ENCODE assay signal across 1 cellular context in the genomic region with DNA sequence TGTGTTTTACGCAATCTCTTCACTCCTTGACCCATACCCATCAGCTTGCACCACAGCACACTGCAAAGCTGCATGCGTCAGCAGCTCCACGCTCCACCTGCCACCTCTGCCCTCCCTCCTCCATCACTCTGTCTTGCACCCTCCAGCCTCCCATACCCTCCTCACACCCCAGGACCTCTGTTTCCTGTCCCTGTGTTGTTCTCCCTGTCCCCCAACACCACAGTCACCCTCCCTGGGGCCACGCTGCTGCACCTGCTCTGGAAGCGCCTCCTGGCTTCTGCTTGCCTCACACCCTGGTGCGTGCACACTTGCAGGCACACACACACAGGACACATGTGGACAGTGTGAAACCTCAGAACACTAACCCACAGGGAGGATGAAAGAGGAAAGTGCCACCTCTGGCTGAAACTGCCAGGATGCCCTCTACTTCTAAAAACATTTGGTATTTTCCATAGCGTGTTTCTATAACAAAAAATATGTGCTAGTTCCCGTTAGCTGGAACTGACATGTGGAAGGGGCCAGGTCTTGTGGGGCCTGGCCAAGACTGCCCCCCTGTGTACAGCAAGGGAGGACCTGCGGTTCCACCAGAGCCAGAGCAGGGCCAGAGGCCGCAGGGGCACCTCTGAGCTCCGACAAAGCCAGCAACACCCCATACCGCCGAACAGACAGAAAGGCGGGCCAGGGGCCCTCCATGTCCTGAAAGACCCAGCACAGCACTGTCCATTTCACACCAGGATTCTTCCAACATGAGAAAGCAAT.
TF ChIP-seq lines count a peak whose summit lies in the region.

No MANE protein-coding gene starts in this region.

TF ChIP-seq in K562, 482 proteins besides CTCF, POLR2A, EP300 and RAD21 (continued from another document):
- TF ChIP-seq, protein P1, sequence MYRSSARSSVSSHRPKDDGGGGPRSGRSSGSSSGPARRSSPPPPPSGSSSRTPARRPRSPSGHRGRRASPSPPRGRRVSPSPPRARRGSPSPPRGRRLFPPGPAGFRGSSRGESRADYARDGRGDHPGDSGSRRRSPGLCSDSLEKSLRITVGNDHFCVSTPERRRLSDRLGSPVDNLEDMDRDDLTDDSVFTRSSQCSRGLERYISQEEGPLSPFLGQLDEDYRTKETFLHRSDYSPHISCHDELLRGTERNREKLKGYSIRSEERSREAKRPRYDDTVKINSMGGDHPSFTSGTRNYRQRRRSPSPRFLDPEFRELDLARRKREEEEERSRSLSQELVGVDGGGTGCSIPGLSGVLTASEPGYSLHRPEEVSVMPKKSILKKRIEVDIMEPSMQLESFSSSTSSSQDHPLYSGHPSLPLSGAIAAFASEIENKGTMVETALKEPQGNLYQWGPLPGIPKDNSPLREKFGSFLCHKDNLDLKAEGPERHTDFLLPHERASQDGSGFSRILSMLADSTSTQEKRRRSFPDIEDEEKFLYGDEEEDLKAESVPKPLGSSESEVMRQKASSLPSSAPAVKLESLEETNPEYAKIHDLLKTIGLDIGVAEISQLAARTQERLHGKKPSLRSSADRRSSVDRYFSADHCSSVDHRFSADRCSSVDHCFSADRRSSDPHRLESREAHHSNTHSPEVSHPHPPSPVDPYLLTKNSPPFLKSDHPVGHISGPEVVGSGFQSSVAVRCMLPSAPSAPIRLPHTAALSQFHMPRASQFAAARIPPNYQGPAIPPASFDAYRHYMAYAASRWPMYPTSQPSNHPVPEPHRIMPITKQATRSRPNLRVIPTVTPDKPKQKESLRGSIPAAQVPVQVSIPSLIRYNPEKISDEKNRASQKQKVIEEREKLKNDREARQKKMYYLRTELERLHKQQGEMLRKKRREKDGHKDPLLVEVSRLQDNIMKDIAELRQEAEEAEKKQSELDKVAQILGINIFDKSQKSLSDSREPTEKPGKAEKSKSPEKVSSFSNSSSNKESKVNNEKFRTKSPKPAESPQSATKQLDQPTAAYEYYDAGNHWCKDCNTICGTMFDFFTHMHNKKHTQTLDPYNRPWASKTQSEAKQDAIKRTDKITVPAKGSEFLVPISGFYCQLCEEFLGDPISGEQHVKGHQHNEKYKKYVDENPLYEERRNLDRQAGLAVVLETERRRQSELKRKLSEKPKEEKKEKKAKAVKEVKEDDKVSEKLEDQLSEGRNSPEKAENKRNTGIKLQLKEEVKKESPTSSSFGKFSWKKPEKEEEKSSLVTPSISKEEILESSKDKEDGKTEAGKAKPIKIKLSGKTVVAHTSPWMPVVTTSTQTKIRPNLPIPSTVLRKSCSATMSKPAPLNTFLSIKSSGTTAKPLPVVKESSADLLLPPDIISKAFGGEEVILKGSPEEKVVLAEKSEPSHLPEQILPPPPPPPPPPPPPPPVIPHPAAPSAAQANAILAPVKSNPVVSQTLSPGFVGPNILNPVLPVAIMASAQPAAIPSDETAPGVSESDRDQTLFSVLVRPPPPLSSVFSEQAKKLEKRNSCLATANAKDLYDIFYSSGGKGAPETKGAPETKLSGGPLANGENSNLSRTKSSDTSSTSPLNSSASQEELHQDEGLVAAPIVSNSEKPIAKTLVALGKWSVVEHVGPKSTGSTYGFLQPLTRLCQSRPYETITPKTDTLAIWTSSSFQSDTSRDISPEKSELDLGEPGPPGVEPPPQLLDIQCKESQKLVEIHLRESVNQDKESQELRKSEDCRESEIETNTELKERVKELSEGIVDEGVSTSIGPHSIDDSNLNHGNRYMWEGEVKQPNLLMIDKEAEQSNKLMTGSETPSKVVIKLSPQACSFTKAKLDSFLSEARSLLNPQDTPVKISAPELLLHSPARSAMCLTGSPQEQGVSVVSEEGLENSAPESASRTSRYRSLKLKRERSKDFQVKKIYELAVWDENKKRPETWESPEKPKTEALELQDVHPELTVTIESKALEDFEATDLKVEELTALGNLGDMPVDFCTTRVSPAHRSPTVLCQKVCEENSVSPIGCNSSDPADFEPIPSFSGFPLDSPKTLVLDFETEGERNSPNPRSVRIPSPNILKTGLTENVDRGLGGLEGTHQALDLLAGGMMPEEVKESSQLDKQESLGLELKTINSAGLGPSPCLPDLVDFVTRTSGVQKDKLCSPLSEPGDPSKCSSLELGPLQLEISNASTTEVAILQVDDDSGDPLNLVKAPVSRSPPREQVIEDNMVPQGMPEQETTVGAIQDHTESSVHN (IDR thresholded peaks at IDR 0.05; ENCODE audit: borderline replicate concordance in 1 of 2, low read depth in 1 of 2) = no peak
- TF ChIP-seq KAT7 (CRISPR knock-in tag; IDR thresholded peaks at IDR 0.05; ENCODE audit: borderline replicate concordance) (no peak), MCM7 (IDR thresholded peaks at IDR 0.05) (no peak), CBX2 (IDR thresholded peaks at IDR 0.05; ENCODE audit: insufficient read depth, low read length, poor library complexity, severe bottlenecking) (no peak), GABPA (tag; conservative IDR thresholded peaks at IDR 0.05; ENCODE audit: low read depth) (no peak), ZNF583 (CRISPR knock-in tag; IDR thresholded peaks at IDR 0.05) (no peak)
- TF ChIP-seq, protein P2, sequence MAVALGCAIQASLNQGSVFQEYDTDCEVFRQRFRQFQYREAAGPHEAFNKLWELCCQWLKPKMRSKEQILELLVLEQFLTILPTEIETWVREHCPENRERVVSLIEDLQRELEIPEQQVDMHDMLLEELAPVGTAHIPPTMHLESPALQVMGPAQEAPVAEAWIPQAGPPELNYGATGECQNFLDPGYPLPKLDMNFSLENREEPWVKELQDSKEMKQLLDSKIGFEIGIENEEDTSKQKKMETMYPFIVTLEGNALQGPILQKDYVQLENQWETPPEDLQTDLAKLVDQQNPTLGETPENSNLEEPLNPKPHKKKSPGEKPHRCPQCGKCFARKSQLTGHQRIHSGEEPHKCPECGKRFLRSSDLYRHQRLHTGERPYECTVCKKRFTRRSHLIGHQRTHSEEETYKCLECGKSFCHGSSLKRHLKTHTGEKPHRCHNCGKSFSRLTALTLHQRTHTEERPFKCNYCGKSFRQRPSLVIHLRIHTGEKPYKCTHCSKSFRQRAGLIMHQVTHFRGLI (CRISPR knock-in tag; IDR thresholded peaks at IDR 0.05) = no peak
